Comparison of ENCODE assay signal across 1 cellular context in the genomic region with DNA sequence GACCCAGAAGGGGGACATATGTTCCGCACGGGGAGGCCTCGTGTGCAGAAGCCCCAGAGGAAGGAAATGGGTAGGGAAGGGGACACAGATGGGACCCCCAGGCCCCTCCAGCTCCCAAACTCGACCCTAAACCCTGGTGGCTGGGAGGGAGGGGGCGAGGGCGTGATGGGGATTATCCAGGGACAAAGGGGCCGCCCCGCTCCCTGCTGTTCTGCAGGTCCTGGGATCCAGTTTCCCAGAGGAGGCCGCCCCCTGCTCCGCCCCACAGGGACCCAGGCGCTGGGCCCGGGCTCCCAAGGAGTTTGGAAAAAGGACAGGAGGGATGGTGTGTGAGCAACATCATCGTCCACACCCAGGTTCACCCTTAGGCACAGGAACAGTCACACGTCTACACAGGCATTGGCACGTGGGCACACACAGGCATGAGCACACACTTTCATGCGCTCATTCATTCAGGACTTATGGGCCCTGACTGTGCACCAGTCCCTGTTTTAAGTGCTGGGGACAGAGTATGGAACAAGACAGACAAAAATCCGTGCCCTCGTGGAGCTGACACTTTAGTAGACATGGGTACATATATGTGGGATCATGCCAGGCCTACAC.
TF ChIP-seq lines count a peak whose summit lies in the region.

No MANE protein-coding gene starts in this region.

TF ChIP-seq in HEK293, 187 proteins besides CTCF, POLR2A, EP300 and RAD21 (continued from another document):
- no peak for TF ChIP-seq ZNF549 (tag by site-specific recombination; IDR thresholded peaks at IDR 0.05)
- TF ChIP-seq, protein P1, sequence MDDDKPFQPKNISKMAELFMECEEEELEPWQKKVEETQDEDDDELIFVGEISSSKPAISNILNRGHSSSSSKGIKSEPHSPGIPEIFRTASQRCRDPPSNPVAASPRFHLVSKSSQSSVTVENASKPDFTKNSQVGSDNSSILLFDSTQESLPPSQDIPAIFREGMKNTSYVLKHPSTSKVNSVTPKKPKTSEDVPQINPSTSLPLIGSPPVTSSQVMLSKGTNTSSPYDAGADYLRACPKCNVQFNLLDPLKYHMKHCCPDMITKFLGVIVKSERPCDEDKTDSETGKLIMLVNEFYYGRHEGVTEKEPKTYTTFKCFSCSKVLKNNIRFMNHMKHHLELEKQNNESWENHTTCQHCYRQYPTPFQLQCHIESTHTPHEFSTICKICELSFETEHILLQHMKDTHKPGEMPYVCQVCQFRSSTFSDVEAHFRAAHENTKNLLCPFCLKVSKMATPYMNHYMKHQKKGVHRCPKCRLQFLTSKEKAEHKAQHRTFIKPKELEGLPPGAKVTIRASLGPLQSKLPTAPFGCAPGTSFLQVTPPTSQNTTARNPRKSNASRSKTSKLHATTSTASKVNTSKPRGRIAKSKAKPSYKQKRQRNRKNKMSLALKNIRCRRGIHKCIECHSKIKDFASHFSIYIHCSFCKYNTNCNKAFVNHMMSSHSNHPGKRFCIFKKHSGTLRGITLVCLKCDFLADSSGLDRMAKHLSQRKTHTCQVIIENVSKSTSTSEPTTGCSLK (tag by site-specific recombination; IDR thresholded peaks at IDR 0.05): no peak
- TF ChIP-seq ZNF558 (tag by site-specific recombination; IDR thresholded peaks at IDR 0.05): no peak
- no peak for TF ChIP-seq ZNF624 (tag by site-specific recombination; IDR thresholded peaks at IDR 0.05)
- TF ChIP-seq, protein P2, sequence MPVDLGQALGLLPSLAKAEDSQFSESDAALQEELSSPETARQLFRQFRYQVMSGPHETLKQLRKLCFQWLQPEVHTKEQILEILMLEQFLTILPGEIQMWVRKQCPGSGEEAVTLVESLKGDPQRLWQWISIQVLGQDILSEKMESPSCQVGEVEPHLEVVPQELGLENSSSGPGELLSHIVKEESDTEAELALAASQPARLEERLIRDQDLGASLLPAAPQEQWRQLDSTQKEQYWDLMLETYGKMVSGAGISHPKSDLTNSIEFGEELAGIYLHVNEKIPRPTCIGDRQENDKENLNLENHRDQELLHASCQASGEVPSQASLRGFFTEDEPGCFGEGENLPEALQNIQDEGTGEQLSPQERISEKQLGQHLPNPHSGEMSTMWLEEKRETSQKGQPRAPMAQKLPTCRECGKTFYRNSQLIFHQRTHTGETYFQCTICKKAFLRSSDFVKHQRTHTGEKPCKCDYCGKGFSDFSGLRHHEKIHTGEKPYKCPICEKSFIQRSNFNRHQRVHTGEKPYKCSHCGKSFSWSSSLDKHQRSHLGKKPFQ (tag by site-specific recombination; IDR thresholded peaks at IDR 0.05): no peak
- no peak for TF ChIP-seq ZSCAN30 (tag by site-specific recombination; IDR thresholded peaks at IDR 0.05)
- TF ChIP-seq HOXD13 (CRISPR knock-in tag; IDR thresholded peaks at IDR 0.05; ENCODE audit: borderline replicate concordance): no peak
- TF ChIP-seq, protein P3, sequence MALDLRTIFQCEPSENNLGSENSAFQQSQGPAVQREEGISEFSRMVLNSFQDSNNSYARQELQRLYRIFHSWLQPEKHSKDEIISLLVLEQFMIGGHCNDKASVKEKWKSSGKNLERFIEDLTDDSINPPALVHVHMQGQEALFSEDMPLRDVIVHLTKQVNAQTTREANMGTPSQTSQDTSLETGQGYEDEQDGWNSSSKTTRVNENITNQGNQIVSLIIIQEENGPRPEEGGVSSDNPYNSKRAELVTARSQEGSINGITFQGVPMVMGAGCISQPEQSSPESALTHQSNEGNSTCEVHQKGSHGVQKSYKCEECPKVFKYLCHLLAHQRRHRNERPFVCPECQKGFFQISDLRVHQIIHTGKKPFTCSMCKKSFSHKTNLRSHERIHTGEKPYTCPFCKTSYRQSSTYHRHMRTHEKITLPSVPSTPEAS (tag by site-specific recombination; IDR thresholded peaks at IDR 0.05): peak; percentile 65; the same call in 1 of the 2 replicates
